In the genomic region with DNA sequence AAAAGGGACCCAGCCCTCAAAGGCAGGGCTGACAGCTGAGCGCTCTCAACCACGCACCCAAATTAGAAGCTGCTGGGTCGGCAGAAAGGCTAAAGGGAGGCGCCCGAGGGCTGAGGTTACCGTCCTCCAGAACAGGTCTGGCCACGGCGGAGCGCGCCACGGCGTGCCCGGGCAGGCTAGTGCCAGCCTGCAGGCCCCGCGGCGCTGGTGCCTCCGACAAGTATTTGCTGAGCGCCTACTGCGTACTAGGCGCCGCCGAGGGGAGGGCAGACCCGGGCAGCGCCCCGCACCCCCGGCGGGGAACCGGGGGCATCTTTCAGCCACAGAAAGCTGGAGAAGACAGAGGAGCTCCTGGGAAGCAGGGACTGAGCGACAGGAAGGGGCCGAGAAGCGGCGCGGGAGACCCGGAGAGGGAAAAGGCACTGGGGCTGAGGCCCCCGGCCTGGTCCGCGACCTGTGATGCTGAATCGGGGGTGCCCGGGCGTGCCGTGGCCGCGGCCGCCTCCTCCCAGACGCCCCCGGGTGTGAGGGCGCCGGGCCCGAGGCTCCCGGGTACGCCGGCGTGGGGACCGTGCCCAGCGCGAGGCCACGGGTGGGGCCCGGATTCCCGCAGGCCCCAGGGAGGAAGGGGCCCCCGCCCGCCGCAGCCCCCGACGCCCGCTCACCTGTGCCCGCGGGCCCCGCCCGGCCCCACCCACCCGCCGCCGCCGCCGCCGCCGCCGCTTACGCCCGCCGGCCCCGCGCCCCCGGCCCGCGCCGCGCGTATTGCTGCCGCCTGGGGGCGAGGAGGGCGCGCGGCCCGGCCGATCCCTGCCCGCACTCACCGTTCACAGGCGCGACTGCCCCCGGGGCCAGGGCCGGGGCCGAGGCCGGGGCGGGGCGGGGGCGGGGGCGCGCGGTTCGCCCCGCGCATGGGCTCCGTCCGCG, we compare ENCODE assay signal across 1 cellular context.
TF ChIP-seq lines count a peak whose summit lies in the region.

No MANE protein-coding gene starts in this region.

TF ChIP-seq in HCT116, 20 proteins besides CTCF, POLR2A, EP300 and RAD21:
- TF ChIP-seq SP1 (IDR thresholded peaks at IDR 0.05; ENCODE audit: low read depth) (no peak), EZH2 (IDR thresholded peaks at IDR 0.05) (no peak), EGR1 (IDR thresholded peaks at IDR 0.05; ENCODE audit: low read depth) (no peak), TCF7L2 (IDR thresholded peaks at IDR 0.05; ENCODE audit: borderline replicate concordance, extremely low read depth, insufficient read depth, insufficient read length) (no peak), SRF (IDR thresholded peaks at IDR 0.05; ENCODE audit: low read depth) (no peak), ZFX (IDR thresholded peaks at IDR 0.05) (no peak; the same call in 1 of the 2 replicates), SIN3A (IDR thresholded peaks at IDR 0.05; ENCODE audit: low read depth) (no peak), EZH2phosphoT487 (IDR thresholded peaks at IDR 0.05; ENCODE audit: borderline replicate concordance) (no peak), FOSL1 (IDR thresholded peaks at IDR 0.05; ENCODE audit: low read depth) (no peak), ELF1 (IDR thresholded peaks at IDR 0.05; ENCODE audit: borderline replicate concordance, low read depth) (no peak), YY1 (IDR thresholded peaks at IDR 0.05; ENCODE audit: extremely low read depth, insufficient replicate concordance, low read depth, low read length) (no peak), ZNF274 (IDR thresholded peaks at IDR 0.05; ENCODE audit: low read depth, low read length) (no peak), CEBPB (IDR thresholded peaks at IDR 0.05; ENCODE audit: low read depth) (no peak)
- TF ChIP-seq, protein P1, sequence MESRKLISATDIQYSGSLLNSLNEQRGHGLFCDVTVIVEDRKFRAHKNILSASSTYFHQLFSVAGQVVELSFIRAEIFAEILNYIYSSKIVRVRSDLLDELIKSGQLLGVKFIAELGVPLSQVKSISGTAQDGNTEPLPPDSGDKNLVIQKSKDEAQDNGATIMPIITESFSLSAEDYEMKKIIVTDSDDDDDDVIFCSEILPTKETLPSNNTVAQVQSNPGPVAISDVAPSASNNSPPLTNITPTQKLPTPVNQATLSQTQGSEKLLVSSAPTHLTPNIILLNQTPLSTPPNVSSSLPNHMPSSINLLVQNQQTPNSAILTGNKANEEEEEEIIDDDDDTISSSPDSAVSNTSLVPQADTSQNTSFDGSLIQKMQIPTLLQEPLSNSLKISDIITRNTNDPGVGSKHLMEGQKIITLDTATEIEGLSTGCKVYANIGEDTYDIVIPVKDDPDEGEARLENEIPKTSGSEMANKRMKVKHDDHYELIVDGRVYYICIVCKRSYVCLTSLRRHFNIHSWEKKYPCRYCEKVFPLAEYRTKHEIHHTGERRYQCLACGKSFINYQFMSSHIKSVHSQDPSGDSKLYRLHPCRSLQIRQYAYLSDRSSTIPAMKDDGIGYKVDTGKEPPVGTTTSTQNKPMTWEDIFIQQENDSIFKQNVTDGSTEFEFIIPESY (IDR thresholded peaks at IDR 0.05; ENCODE audit: extremely low read depth, insufficient replicate concordance, low read length) = no peak
- TF ChIP-seq, protein P2, sequence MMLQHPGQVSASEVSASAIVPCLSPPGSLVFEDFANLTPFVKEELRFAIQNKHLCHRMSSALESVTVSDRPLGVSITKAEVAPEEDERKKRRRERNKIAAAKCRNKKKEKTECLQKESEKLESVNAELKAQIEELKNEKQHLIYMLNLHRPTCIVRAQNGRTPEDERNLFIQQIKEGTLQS (IDR thresholded peaks at IDR 0.05) = no peak
- TF ChIP-seq, protein P3, sequence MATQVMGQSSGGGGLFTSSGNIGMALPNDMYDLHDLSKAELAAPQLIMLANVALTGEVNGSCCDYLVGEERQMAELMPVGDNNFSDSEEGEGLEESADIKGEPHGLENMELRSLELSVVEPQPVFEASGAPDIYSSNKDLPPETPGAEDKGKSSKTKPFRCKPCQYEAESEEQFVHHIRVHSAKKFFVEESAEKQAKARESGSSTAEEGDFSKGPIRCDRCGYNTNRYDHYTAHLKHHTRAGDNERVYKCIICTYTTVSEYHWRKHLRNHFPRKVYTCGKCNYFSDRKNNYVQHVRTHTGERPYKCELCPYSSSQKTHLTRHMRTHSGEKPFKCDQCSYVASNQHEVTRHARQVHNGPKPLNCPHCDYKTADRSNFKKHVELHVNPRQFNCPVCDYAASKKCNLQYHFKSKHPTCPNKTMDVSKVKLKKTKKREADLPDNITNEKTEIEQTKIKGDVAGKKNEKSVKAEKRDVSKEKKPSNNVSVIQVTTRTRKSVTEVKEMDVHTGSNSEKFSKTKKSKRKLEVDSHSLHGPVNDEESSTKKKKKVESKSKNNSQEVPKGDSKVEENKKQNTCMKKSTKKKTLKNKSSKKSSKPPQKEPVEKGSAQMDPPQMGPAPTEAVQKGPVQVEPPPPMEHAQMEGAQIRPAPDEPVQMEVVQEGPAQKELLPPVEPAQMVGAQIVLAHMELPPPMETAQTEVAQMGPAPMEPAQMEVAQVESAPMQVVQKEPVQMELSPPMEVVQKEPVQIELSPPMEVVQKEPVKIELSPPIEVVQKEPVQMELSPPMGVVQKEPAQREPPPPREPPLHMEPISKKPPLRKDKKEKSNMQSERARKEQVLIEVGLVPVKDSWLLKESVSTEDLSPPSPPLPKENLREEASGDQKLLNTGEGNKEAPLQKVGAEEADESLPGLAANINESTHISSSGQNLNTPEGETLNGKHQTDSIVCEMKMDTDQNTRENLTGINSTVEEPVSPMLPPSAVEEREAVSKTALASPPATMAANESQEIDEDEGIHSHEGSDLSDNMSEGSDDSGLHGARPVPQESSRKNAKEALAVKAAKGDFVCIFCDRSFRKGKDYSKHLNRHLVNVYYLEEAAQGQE (IDR thresholded peaks at IDR 0.05; ENCODE audit: low read depth) = no peak
TF ChIP-seq in HCT116: peak in this region for 0.
